22 cellular contexts compared by ENCODE assay signal in the genomic region with DNA sequence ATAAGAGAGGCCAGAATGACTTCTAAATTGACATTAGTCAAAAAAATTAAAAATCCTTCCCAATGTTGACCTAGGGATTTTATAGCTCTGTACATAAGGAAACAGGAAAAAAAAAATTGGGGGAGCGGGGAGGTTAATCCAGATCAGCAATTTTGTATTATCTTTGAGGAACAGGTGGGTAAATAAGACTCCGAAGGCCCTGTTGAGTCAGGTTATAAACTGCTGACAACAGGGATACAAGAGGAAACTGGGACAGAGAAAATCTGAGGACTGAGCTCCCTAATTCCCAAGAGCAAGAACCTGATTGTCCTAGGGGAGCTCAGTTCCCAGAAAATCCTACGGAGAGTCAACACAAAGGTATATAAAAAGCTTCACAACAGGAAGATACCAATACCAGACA. TPM values are rescaled to one million over a fixed set of nuclear protein-coding genes. Genes with fewer than 3 reads are reported as not detected.
DNase-seq lines count a peak whose midpoint lies in the region; ATAC-seq and TF ChIP-seq lines count a peak whose summit lies in the region.
"Had no signal": no experiment of that assay in that cellular context is flagged by ENCODE, and none has a peak within 500 bp of the region (broad histone marks: within the 10 kb centered on the region; RNA-seq: fewer than 3 reads in every experiment).

No MANE protein-coding gene starts in this region.

- H3K9me3 ChIP-seq in CD4-positive, alpha-beta T cell (ENCODE audit: control insufficient read depth, low read length): no peaks in the 10 kb centered on the region
- H3K9me3 ChIP-seq in mucosa of descending colon: no peaks in the 10 kb centered on the region
- H3K9me3 ChIP-seq: esophagus squamous epithelium, ovary, SK-N-SH had no signal

- no peak overlapping the region for H3K27ac ChIP-seq in CD4-positive, alpha-beta T cell (ENCODE audit: low read depth, low read length)
- H3K27ac ChIP-seq: esophagus squamous epithelium, ovary had no signal

- H3K36me3 Mint-ChIP-seq in CD4-positive, alpha-beta T cell (ENCODE audit: low read depth): peaks cover 57% of the 10 kb centered on the region
- H3K36me3 Mint-ChIP-seq in activated B cell treated with CpG ODN at 0.5 μM for 24 hours (ENCODE audit: low read depth) (peaks cover 72% of the 10 kb centered on the region), glutamatergic neuron (ENCODE audit: unreplicated experiment) (peaks cover 6% of the 10 kb centered on the region), CD14-positive monocyte (peaks cover 43 to 45% of the 10 kb centered on the region in 2 donors), chondrocyte (ENCODE audit: low read depth) (peaks cover 24% of the 10 kb centered on the region)
- peaks cover 21% of the 10 kb centered on the region for H3K36me3 Mint-ChIP-seq in activated CD4-positive, alpha-beta T cell treated with anti-CD3 and anti-CD28 coated beads for 36 hours (ENCODE audit: low read depth)

- POLR2A ChIA-PET in CD4-positive, alpha-beta T cell (lab: Charles Lee): no interaction called here
- POLR2A ChIA-PET in activated B cell treated with CpG ODN at 0.5 μM for 24 hours (lab: Charles Lee): interaction anchor here (0.6 to 5.7 kb wide), 2 partner anchors 13 to 32 kb away, joined by 13 to 39 read pairs; a partner anchor contains a TSS
- POLR2A ChIA-PET in activated CD4-positive, alpha-beta T cell treated with anti-CD3 and anti-CD28 coated beads for 36 hours (lab: Charles Lee): no interaction called here

- H3K36me3 ChIP-seq in mucosa of descending colon (ENCODE audit: low read depth): no peaks in the 10 kb centered on the region
- H3K36me3 ChIP-seq: ovary had no signal

- peak overlapping the region; percentile 40 for H3K27ac Mint-ChIP-seq in CD4-positive, alpha-beta T cell
- H3K27ac Mint-ChIP-seq in activated B cell treated with CpG ODN at 0.5 μM for 24 hours: peak overlapping the region; percentile 21
- no peak overlapping the region for H3K27ac Mint-ChIP-seq in glutamatergic neuron (ENCODE audit: unreplicated experiment)
- no peak overlapping the region for H3K27ac Mint-ChIP-seq in activated CD4-positive, alpha-beta T cell treated with anti-CD3 and anti-CD28 coated beads for 36 hours
- H3K27ac Mint-ChIP-seq in CD14-positive monocyte: peak overlapping the region in 1 of 7 donors; percentile 22
- H3K27ac Mint-ChIP-seq in chondrocyte (ENCODE audit: unreplicated experiment): no peak overlapping the region
- H3K27ac Mint-ChIP-seq: effector memory CD8-positive, alpha-beta T cell had no signal

- H3K4me1 ChIP-seq in mucosa of descending colon (ENCODE audit: low read depth): peaks cover 7% of the 10 kb centered on the region

- H3K4me3 ChIP-seq in LNCaP clone FGC (ENCODE audit: low read depth, low read length) (no peak overlapping the region), mucosa of descending colon (no peak overlapping the region)
- H3K4me3 ChIP-seq: esophagus squamous epithelium, ovary had no signal

- no peaks in the 10 kb centered on the region for H3K9me3 Mint-ChIP-seq in CD4-positive, alpha-beta T cell
- H3K9me3 Mint-ChIP-seq in activated B cell treated with CpG ODN at 0.5 μM for 24 hours: no peaks in the 10 kb centered on the region
- H3K9me3 Mint-ChIP-seq in glutamatergic neuron (ENCODE audit: unreplicated experiment): no peaks in the 10 kb centered on the region
- H3K9me3 Mint-ChIP-seq in activated CD4-positive, alpha-beta T cell treated with anti-CD3 and anti-CD28 coated beads for 36 hours (ENCODE audit: low read depth): no peaks in the 10 kb centered on the region
- no peaks in the 10 kb centered on the region for H3K9me3 Mint-ChIP-seq in CD14-positive monocyte
- no peaks in the 10 kb centered on the region for H3K9me3 Mint-ChIP-seq in chondrocyte (ENCODE audit: low read depth)
- H3K9me3 Mint-ChIP-seq: activated naive CD4-positive, alpha-beta T cell treated with anti-CD3 and anti-CD28 coated beads, Interleukin-2, amount 50 U/mL, for 24 hours; CD4-positive, CD25-positive, alpha-beta regulatory T cell; effector memory CD8-positive, alpha-beta T cell; H9; naive thymus-derived CD8-positive, alpha-beta T cell had no signal

- intact Hi-C loops in CD4-positive, alpha-beta T cell (cut with DNase I, micrococcal nuclease): loop anchor here in 1 of 2 experiments (5.0 to 10.0 kb wide), 2 partner anchors 68 to 431 kb away; no protein-coding TSS in a partner anchor
- intact Hi-C loops in activated B cell treated with CpG ODN at 0.5 μM for 24 hours (cut with micrococcal nuclease): no loop called here
- intact Hi-C loops in mucosa of descending colon (cut with DNase I, micrococcal nuclease): loop anchor here (5.0 to 10.0 kb wide), 2 partner anchors 71 to 73 kb away; no protein-coding TSS in a partner anchor
- intact Hi-C loops in activated CD4-positive, alpha-beta T cell treated with anti-CD3 and anti-CD28 coated beads for 36 hours (cut with DNase I, micrococcal nuclease): no loop called here
- intact Hi-C loops in CD14-positive monocyte (cut with micrococcal nuclease): loop anchor here (1.0 to 5.0 kb wide), 2 partner anchors 72 to 73 kb away; no protein-coding TSS in a partner anchor

- no peak for DNase-seq in CD4-positive, alpha-beta T cell
- DNase-seq in LNCaP clone FGC (ENCODE audit: low read depth): peak; percentile 55
- DNase-seq in activated B cell treated with CpG ODN at 0.5 μM for 24 hours: no peak
- DNase-seq in mucosa of descending colon: peak in 1 of 3 donors; percentile 12
- DNase-seq in glutamatergic neuron: no peak
- DNase-seq in activated CD4-positive, alpha-beta T cell treated with anti-CD3 and anti-CD28 coated beads for 36 hours: no peak
- DNase-seq in CD14-positive monocyte (ENCODE audit: low spot score): no peak
- DNase-seq in chondrocyte (ENCODE audit: low spot score): no peak
- DNase-seq: activated T-cell treated with anti-CD3 and anti-CD28 coated beads, Interleukin-2, amount 50 U/mL, for 48 hours; CD4-positive, CD25-positive, alpha-beta regulatory T cell; effector memory CD8-positive, alpha-beta T cell; esophagus squamous epithelium; H9; naive thymus-derived CD8-positive, alpha-beta T cell; NCI-H345; ovary; SK-N-SH; T-helper 9 cell had no signal

- TF ChIP-seq CTCF in CD4-positive, alpha-beta T cell (IDR thresholded peaks at IDR 0.05): no peak
- TF ChIP-seq CTCF in LNCaP clone FGC (IDR thresholded peaks at IDR 0.05; ENCODE audit: control insufficient read depth, extremely low read depth, insufficient read depth) (no peak), activated B cell treated with CpG ODN at 0.5 μM for 24 hours (IDR thresholded peaks at IDR 0.05) (no peak), mucosa of descending colon (IDR thresholded peaks at IDR 0.05) (no peak), glutamatergic neuron (IDR thresholded peaks at IDR 0.05; ENCODE audit: partially characterized antibody, unreplicated experiment) (no peak), CD14-positive monocyte (IDR thresholded peaks at IDR 0.05) (no peak), chondrocyte (IDR thresholded peaks at IDR 0.05) (no peak)

- H3K27me3 ChIP-seq in CD4-positive, alpha-beta T cell (ENCODE audit: control insufficient read depth, insufficient read depth, low read length): no peaks in the 10 kb centered on the region
- H3K27me3 ChIP-seq: esophagus squamous epithelium, ovary had no signal

- H3K4me1 Mint-ChIP-seq in CD4-positive, alpha-beta T cell (ENCODE audit: low read depth): peaks cover 25% of the 10 kb centered on the region
- peaks cover 64% of the 10 kb centered on the region for H3K4me1 Mint-ChIP-seq in activated B cell treated with CpG ODN at 0.5 μM for 24 hours
- H3K4me1 Mint-ChIP-seq in glutamatergic neuron (ENCODE audit: low read depth, unreplicated experiment): no peaks in the 10 kb centered on the region
- peaks cover 25% of the 10 kb centered on the region for H3K4me1 Mint-ChIP-seq in activated CD4-positive, alpha-beta T cell treated with anti-CD3 and anti-CD28 coated beads for 36 hours
- peaks cover 37% of the 10 kb centered on the region for H3K4me1 Mint-ChIP-seq in CD14-positive monocyte
- no peaks in the 10 kb centered on the region for H3K4me1 Mint-ChIP-seq in chondrocyte (ENCODE audit: low read depth)

- CTCF ChIA-PET in CD4-positive, alpha-beta T cell (lab: Charles Lee): no interaction called here
- CTCF ChIA-PET in activated B cell treated with CpG ODN at 0.5 μM for 24 hours (lab: Charles Lee): interaction anchor here (0.7 to 7.4 kb wide), 7 partner anchors 15 to 72 kb away, joined by 3 to 52 read pairs (median 4); a partner anchor contains a TSS
- CTCF ChIA-PET in activated CD4-positive, alpha-beta T cell treated with anti-CD3 and anti-CD28 coated beads for 36 hours (lab: Charles Lee): interaction anchor here (0.8 to 1.8 kb wide), 4 partner anchors 13 to 171 kb away, joined by 4 to 7 read pairs (median 5); no protein-coding TSS in a partner anchor

- no peak overlapping the region for H3K4me3 Mint-ChIP-seq in CD4-positive, alpha-beta T cell
- H3K4me3 Mint-ChIP-seq in activated B cell treated with CpG ODN at 0.5 μM for 24 hours: no peak overlapping the region
- H3K4me3 Mint-ChIP-seq in glutamatergic neuron (ENCODE audit: unreplicated experiment): no peak overlapping the region
- no peak overlapping the region for H3K4me3 Mint-ChIP-seq in activated CD4-positive, alpha-beta T cell treated with anti-CD3 and anti-CD28 coated beads for 36 hours
- H3K4me3 Mint-ChIP-seq in CD14-positive monocyte: no peak overlapping the region
- no peak overlapping the region for H3K4me3 Mint-ChIP-seq in chondrocyte (ENCODE audit: unreplicated experiment)
- H3K4me3 Mint-ChIP-seq: activated naive CD4-positive, alpha-beta T cell treated with anti-CD3 and anti-CD28 coated beads, Interleukin-2, amount 50 U/mL, for 24 hours; CD4-positive, CD25-positive, alpha-beta regulatory T cell; effector memory CD8-positive, alpha-beta T cell; H9; naive thymus-derived CD8-positive, alpha-beta T cell had no signal

- no peaks in the 10 kb centered on the region for H3K27me3 Mint-ChIP-seq in CD4-positive, alpha-beta T cell
- H3K27me3 Mint-ChIP-seq in activated B cell treated with CpG ODN at 0.5 μM for 24 hours (no peaks in the 10 kb centered on the region), glutamatergic neuron (ENCODE audit: unreplicated experiment) (peaks cover 1% of the 10 kb centered on the region), CD14-positive monocyte (ENCODE audit: low read depth in 3 of 3) (no peaks in the 10 kb centered on the region), chondrocyte (ENCODE audit: low read depth) (no peaks in the 10 kb centered on the region)
- H3K27me3 Mint-ChIP-seq in activated CD4-positive, alpha-beta T cell treated with anti-CD3 and anti-CD28 coated beads for 36 hours: no peaks in the 10 kb centered on the region
- H3K27me3 Mint-ChIP-seq: activated naive CD4-positive, alpha-beta T cell treated with anti-CD3 and anti-CD28 coated beads, Interleukin-2, amount 50 U/mL, for 24 hours; CD4-positive, CD25-positive, alpha-beta regulatory T cell; effector memory CD8-positive, alpha-beta T cell; naive thymus-derived CD8-positive, alpha-beta T cell had no signal

- ATAC-seq in CD4-positive, alpha-beta T cell (ENCODE audit: poor library complexity): no peak
- ATAC-seq in activated B cell treated with CpG ODN at 0.5 μM for 24 hours (ENCODE audit: low read depth) (no peak), mucosa of descending colon (peak; percentile 90)
- ATAC-seq in activated CD4-positive, alpha-beta T cell treated with anti-CD3 and anti-CD28 coated beads for 36 hours: no peak
- ATAC-seq: activated CD4-positive, CD25-positive, alpha-beta regulatory T cell treated with anti-CD3 and anti-CD28 coated beads, Interleukin-2, amount 50 U/mL, for 24 hours; effector memory CD8-positive, alpha-beta T cell; naive thymus-derived CD8-positive, alpha-beta T cell; sciatic nerve had no signal

RNA-seq across cellular contexts. Expression of a gene that starts 26.8 kb away (rescaled TPM):
- total RNA-seq in CD4-positive, alpha-beta T cell: 1 to 10 TPM; 1.8 to 2.0 TPM
- total RNA-seq in activated B cell treated with CpG ODN at 0.5 μM for 24 hours (42.2 and 49.9 TPM in 2 replicates), mucosa of descending colon (1 to 10 TPM in 2 of 3 donors, under 1 TPM in 1; 0.77 to 1.8 (median 1.3) TPM), glutamatergic neuron (ENCODE audit: unreplicated experiment) (0.69 TPM), chondrocyte (0.47 to 0.94 TPM (median 0.72 TPM) in 3 replicates)
- 1 to 10 TPM; 1.6 to 1.8 TPM for total RNA-seq in activated CD4-positive, alpha-beta T cell treated with anti-CD3 and anti-CD28 coated beads for 36 hours
- polyA plus RNA-seq in CD14-positive monocyte: 1 to 10 TPM; 1.2 to 1.6 TPM
- total RNA-seq: astrocyte had no signal
- polyA plus RNA-seq: naive thymus-derived CD8-positive, alpha-beta T cell; SK-N-SH had no signal

RNA-seq across cellular contexts. Expression of a gene that starts 34.0 kb away (rescaled TPM):
- total RNA-seq in CD4-positive, alpha-beta T cell: 10 to 100 TPM; 20.4 TPM
- total RNA-seq in activated B cell treated with CpG ODN at 0.5 μM for 24 hours (135 and 159 TPM in 2 replicates), mucosa of descending colon (10 to 100 TPM; 12.4 to 24.3 (median 16.9) TPM), glutamatergic neuron (ENCODE audit: unreplicated experiment) (26.3 TPM), chondrocyte (18.7 to 23.6 TPM (median 19.8 TPM) in 3 replicates)
- total RNA-seq in activated CD4-positive, alpha-beta T cell treated with anti-CD3 and anti-CD28 coated beads for 36 hours: 10 to 100 TPM; 11.2 to 12.9 TPM
- polyA plus RNA-seq in CD14-positive monocyte: 1 to 10 TPM; 3.2 to 3.6 TPM

RNA-seq across cellular contexts. Expression of a gene that starts 37.4 kb away (rescaled TPM):
- total RNA-seq in CD4-positive, alpha-beta T cell: not detected
- total RNA-seq in activated B cell treated with CpG ODN at 0.5 μM for 24 hours (not detected in 2 replicates), mucosa of descending colon (under 1 TPM in 1 of 3 donors, not detected in 2; 0.32 TPM), glutamatergic neuron (ENCODE audit: unreplicated experiment) (0.34 TPM), chondrocyte (not detected in 3 replicates)
- total RNA-seq in activated CD4-positive, alpha-beta T cell treated with anti-CD3 and anti-CD28 coated beads for 36 hours: not detected
- polyA plus RNA-seq in CD14-positive monocyte: not detected
- total RNA-seq: astrocyte; CD4-positive, CD25-positive, alpha-beta regulatory T cell; esophagus squamous epithelium; H9; naive thymus-derived CD8-positive, alpha-beta T cell; sciatic nerve had no signal
- polyA plus RNA-seq: CD4-positive, CD25-positive, alpha-beta regulatory T cell; naive thymus-derived CD8-positive, alpha-beta T cell; ovary; SK-N-SH had no signal

Comparison
In these comparisons a context has a peak if more than half of its experiments do, and no peak if none do; other contexts are left out.
1. H3K27ac Mint-ChIP-seq: peak in CD4-positive, alpha-beta T cell (single experiment) and activated B cell treated with CpG ODN at 0.5 μM for 24 hours (single experiment); none in glutamatergic neuron (single experiment), activated CD4-positive, alpha-beta T cell treated with anti-CD3 and anti-CD28 coated beads for 36 hours (single experiment) and chondrocyte (single experiment).
2. RNA of a gene that starts 26.8 kb away (total RNA-seq): 42.2 to 49.9 TPM in activated B cell treated with CpG ODN at 0.5 μM for 24 hours; 1.8 to 2.0 TPM in CD4-positive, alpha-beta T cell, 1.6 to 1.8 TPM in activated CD4-positive, alpha-beta T cell treated with anti-CD3 and anti-CD28 coated beads for 36 hours, 0.77 to 1.8 TPM in mucosa of descending colon, 0.69 TPM in glutamatergic neuron (single experiment) and 0.47 to 0.94 TPM in chondrocyte; every median in the first group is over 10 times any median in the second.
3. intact Hi-C loops: an anchor here in mucosa of descending colon (5.0 to 10.0 kb wide) and CD14-positive monocyte (1.0 to 5.0 kb wide); none called in activated B cell treated with CpG ODN at 0.5 μM for 24 hours and activated CD4-positive, alpha-beta T cell treated with anti-CD3 and anti-CD28 coated beads for 36 hours.